24 cellular contexts compared by ENCODE assay signal in genomic region chr17:5537251-5537650, GRCh38. TPM values are rescaled to one million over a fixed set of nuclear protein-coding genes. Genes with fewer than 3 reads are reported as not detected.
A peak's percentile ranks its signal among the peaks of the same experiment; 100 is the strongest.
DNase-seq lines count a peak whose midpoint lies in the region; ATAC-seq and TF ChIP-seq lines count a peak whose summit lies in the region.
"Had no signal": no experiment of that assay in that cellular context is flagged by ENCODE, and none has a peak within 500 bp of the region (broad histone marks: within the 10 kb centered on the region; RNA-seq: fewer than 3 reads in every experiment).

No MANE protein-coding gene starts in this region.

- no peaks in the 10 kb centered on the region for H3K4me1 Mint-ChIP-seq in CD8-positive, alpha-beta T cell (ENCODE audit: low read depth)
- H3K4me1 Mint-ChIP-seq in T-helper 17 cell, result peaks cover 9% of the 10 kb centered on the region

- H3K4me1 ChIP-seq in CD8-positive, alpha-beta T cell (ENCODE audit: insufficient read depth, low read length), result no peaks in the 10 kb centered on the region
- H3K4me1 ChIP-seq in mucosa of descending colon (ENCODE audit: low read depth), result no peaks in the 10 kb centered on the region
- H3K4me1 ChIP-seq: BLaER1 treated with 17β-estradiol and CSF1 and Interleukin-3, amounts not matched to agents 10 nM and 100 nM; gastroesophageal sphincter; right atrium auricular region; upper lobe of left lung had no signal

- POLR2A ChIA-PET in CD8-positive, alpha-beta T cell (lab: Charles Lee), result no interaction called here

- no peak for TF ChIP-seq CTCF in CD8-positive, alpha-beta T cell (IDR thresholded peaks at IDR 0.05)
- TF ChIP-seq CTCF in fibroblast of pulmonary artery (IDR thresholded peaks at IDR 0.05; ENCODE audit: low read length, missing control alignments), result no peak
- TF ChIP-seq CTCF in mucosa of descending colon (IDR thresholded peaks at IDR 0.05), result no peak

- no peak overlapping the region for H3K4me3 ChIP-seq in CD8-positive, alpha-beta T cell (ENCODE audit: low read depth, low read length)
- H3K4me3 ChIP-seq in fibroblast of pulmonary artery (replicated peaks; ENCODE audit: low read depth, low read length) (no peak overlapping the region), mucosa of descending colon (no peak overlapping the region)
- H3K4me3 ChIP-seq: BLaER1 treated with 17β-estradiol and CSF1 and Interleukin-3, amounts not matched to agents 10 nM and 100 nM; gastroesophageal sphincter; K562; right atrium auricular region; upper lobe of left lung had no signal

- peaks cover 87% of the 10 kb centered on the region for H3K36me3 Mint-ChIP-seq in CD8-positive, alpha-beta T cell
- peaks cover 10% of the 10 kb centered on the region for H3K36me3 Mint-ChIP-seq in T-helper 17 cell (ENCODE audit: low read depth)
- H3K36me3 Mint-ChIP-seq: WTC11 had no signal

- H3K27me3 Mint-ChIP-seq in CD8-positive, alpha-beta T cell (ENCODE audit: low read depth), result no peaks in the 10 kb centered on the region
- no peaks in the 10 kb centered on the region for H3K27me3 Mint-ChIP-seq in T-helper 17 cell
- H3K27me3 Mint-ChIP-seq: activated CD4-positive, alpha-beta memory T cell treated with anti-CD3 and anti-CD28 coated beads for 36 hours had no signal

- H3K36me3 ChIP-seq in CD8-positive, alpha-beta T cell (ENCODE audit: insufficient read depth, low read length), result peaks cover 56% of the 10 kb centered on the region
- H3K36me3 ChIP-seq in mucosa of descending colon (ENCODE audit: low read depth), result no peaks in the 10 kb centered on the region

- DNase-seq in CD8-positive, alpha-beta T cell, result no peak
- DNase-seq in T-helper 17 cell (no peak), fibroblast of pulmonary artery (ENCODE audit: low read depth) (peak; percentile 24), pons (ENCODE audit: low spot score) (peak; percentile 8), anterior cingulate cortex (lab: John Stamatoyannopoulos, UW) (no peak), mucosa of descending colon (no peak), NCI-H69 (lab: John Stamatoyannopoulos, UW) (no peak)
- DNase-seq: activated CD4-positive, alpha-beta memory T cell treated with anti-CD3 and anti-CD28 coated beads for 36 hours; amniotic stem cell; Calu3; H9; kidney; MM.1S; NCI-H1436; NCI-H526 treated with DMSO at 0.1 percent for 48 hours; nucleus accumbens; T-helper 9 cell; upper lobe of left lung had no signal

- H3K27ac ChIP-seq in CD8-positive, alpha-beta T cell (ENCODE audit: low read depth, low read length), result no peak overlapping the region
- H3K27ac ChIP-seq: BLaER1 treated with 17β-estradiol and CSF1 and Interleukin-3, amounts not matched to agents 10 nM and 100 nM; gastroesophageal sphincter; right atrium auricular region; upper lobe of left lung had no signal

- H3K4me3 Mint-ChIP-seq in CD8-positive, alpha-beta T cell, result no peak overlapping the region
- H3K4me3 Mint-ChIP-seq in T-helper 17 cell, result no peak overlapping the region
- H3K4me3 Mint-ChIP-seq: activated CD4-positive, alpha-beta memory T cell treated with anti-CD3 and anti-CD28 coated beads for 36 hours; H9; WTC11 had no signal

- no peak for ATAC-seq in CD8-positive, alpha-beta T cell
- no peak for ATAC-seq in T-helper 17 cell
- no peak for ATAC-seq in mucosa of descending colon
- no peak for ATAC-seq in GM18907 (IDR thresholded peaks at IDR 0.05; ENCODE audit: unreplicated experiment)
- ATAC-seq: gastroesophageal sphincter, K562, WTC11 had no signal

- peak overlapping the region; percentile 37 for H3K27ac Mint-ChIP-seq in CD8-positive, alpha-beta T cell
- peak overlapping the region; percentile 84 for H3K27ac Mint-ChIP-seq in T-helper 17 cell
- H3K27ac Mint-ChIP-seq: activated CD4-positive, alpha-beta memory T cell treated with anti-CD3 and anti-CD28 coated beads for 36 hours; H9; WTC11 had no signal

- CTCF ChIA-PET in CD8-positive, alpha-beta T cell (lab: Charles Lee), result no interaction called here

- intact Hi-C loops in CD8-positive, alpha-beta T cell (cut with DNase I, micrococcal nuclease), result no loop called here
- intact Hi-C loops in mucosa of descending colon (cut with DNase I, micrococcal nuclease), result no loop called here

- no peaks in the 10 kb centered on the region for H3K9me3 ChIP-seq in CD8-positive, alpha-beta T cell (ENCODE audit: low read length)
- H3K9me3 ChIP-seq in T-helper 17 cell (ENCODE audit: control insufficient read depth, low read length, poor library complexity, severe bottlenecking) (no peaks in the 10 kb centered on the region), mucosa of descending colon (no peaks in the 10 kb centered on the region)
- H3K9me3 ChIP-seq: BLaER1 treated with 17β-estradiol and CSF1 and Interleukin-3, amounts not matched to agents 10 nM and 100 nM; gastroesophageal sphincter; right atrium auricular region; upper lobe of left lung had no signal

- H3K27me3 ChIP-seq in CD8-positive, alpha-beta T cell (ENCODE audit: insufficient read depth, low read length), result no peaks in the 10 kb centered on the region
- H3K27me3 ChIP-seq: BLaER1 treated with 17β-estradiol and CSF1 and Interleukin-3, amounts not matched to agents 10 nM and 100 nM; gastroesophageal sphincter; right atrium auricular region; upper lobe of left lung had no signal

- no peaks in the 10 kb centered on the region for H3K9me3 Mint-ChIP-seq in CD8-positive, alpha-beta T cell
- H3K9me3 Mint-ChIP-seq: activated CD4-positive, alpha-beta memory T cell treated with anti-CD3 and anti-CD28 coated beads for 36 hours; H9; WTC11 had no signal

RNA-seq across cellular contexts. Expression of gene NLRP1, which starts 47.1 kb away (rescaled TPM):
- total RNA-seq in CD8-positive, alpha-beta T cell, result 100 to 1,000 TPM; 231 to 241 TPM
- 100 to 1,000 TPM; 190 to 200 TPM for total RNA-seq in T-helper 17 cell
- 10 to 100 TPM in 1 of 3 donors, 1 to 10 TPM in 2; 4.6 to 13.9 (median 8.0) TPM for total RNA-seq in mucosa of descending colon

RNA-seq across cellular contexts. Expression of gene MIS12, which starts 50.9 kb away (rescaled TPM):
- 10 to 100 TPM; 21.9 to 24.4 TPM for total RNA-seq in CD8-positive, alpha-beta T cell
- 10 to 100 TPM; 19.2 to 31.0 TPM for total RNA-seq in T-helper 17 cell
- total RNA-seq in mucosa of descending colon, result 10 to 100 TPM; 10.2 to 14.3 (median 12.0) TPM

RNA-seq across cellular contexts. Expression of gene DERL2, which starts 51.3 kb away (rescaled TPM):
- 100 to 1,000 TPM in 1 of 2 experiments, 10 to 100 TPM in 1; 96.9 to 103 TPM for total RNA-seq in CD8-positive, alpha-beta T cell
- total RNA-seq in T-helper 17 cell, result 10 to 100 TPM; 66.3 to 78.0 TPM
- total RNA-seq in mucosa of descending colon, result 10 to 100 TPM; 43.9 to 58.5 (median 58.3) TPM

Comparison
In these comparisons a context has a peak if more than half of its experiments do, and no peak if none do; other contexts are left out.
1. DNase-seq: peak in fibroblast of pulmonary artery (single experiment) and pons (single experiment); none in CD8-positive, alpha-beta T cell (0 of 7), T-helper 17 cell (0 of 3), anterior cingulate cortex (0 of 58), mucosa of descending colon (0 of 3) and NCI-H69 (single experiment).
2. RNA of gene NLRP1, which starts 47.1 kb away (total RNA-seq): 231 to 241 TPM in CD8-positive, alpha-beta T cell and 190 to 200 TPM in T-helper 17 cell; 4.6 to 13.9 TPM in mucosa of descending colon; every median in the first group is over 10 times any median in the second.